ENCODE assay signal across 18 cellular contexts in genomic region chr3:36957072-36957471, GRCh38. TPM values are rescaled to one million over a fixed set of nuclear protein-coding genes. Genes with fewer than 3 reads are reported as not detected.
DNase-seq lines count a peak whose midpoint lies in the region; TF ChIP-seq lines count a peak whose summit lies in the region.
"Had no signal": no experiment of that assay in that cellular context is flagged by ENCODE, and none has a peak within 500 bp of the region (broad histone marks: within the 10 kb centered on the region; RNA-seq: fewer than 3 reads in every experiment).

No MANE protein-coding gene starts in this region.

- no peaks in the 10 kb centered on the region for H4K20me1 ChIP-seq in OCI-LY3 (ENCODE audit: insufficient read depth, low read length)

- no peaks in the 10 kb centered on the region for H3K9me3 Mint-ChIP-seq in endodermal cell
- H3K9me3 Mint-ChIP-seq: activated T-cell treated with anti-CD3 and anti-CD28 coated beads, Interleukin-2, amount 50 U/mL, for 24 hours had no signal

- H3K4me3 Mint-ChIP-seq in endodermal cell: no peak overlapping the region
- H3K4me3 Mint-ChIP-seq: activated naive CD8-positive, alpha-beta T cell; activated T-cell treated with anti-CD3 and anti-CD28 coated beads, Interleukin-2, amount 50 U/mL, for 24 hours had no signal

- H3K9me3 ChIP-seq in BE2C (no peaks in the 10 kb centered on the region), OCI-LY3 (ENCODE audit: insufficient read depth, low read length) (no peaks in the 10 kb centered on the region), endodermal cell (ENCODE audit: control insufficient read depth, low read length) (no peaks in the 10 kb centered on the region)
- H3K9me3 ChIP-seq: body of pancreas, SJSA1, suprapubic skin had no signal

- no peak for DNase-seq in BE2C
- DNase-seq in endodermal cell: peak; percentile 80
- DNase-seq in DMS 273 treated with DMSO at 0.1 percent for 48 hours (lab: John Stamatoyannopoulos, UW): no peak
- DNase-seq in CD1c-positive myeloid dendritic cell (ENCODE audit: extremely low spot score): no peak
- DNase-seq in NOMO-1 (lab: John Stamatoyannopoulos, UW; ENCODE audit: unreplicated experiment in 2 of 2): no peak
- no peak for DNase-seq in NCI-H187 (lab: John Stamatoyannopoulos, UW)
- DNase-seq: activated CD4-positive, alpha-beta T cell treated with anti-CD3 and anti-CD28 coated beads, Interleukin-2, amount 50 U/mL, for 4 hours; activated T-cell treated with anti-CD3 and anti-CD28 coated beads, Interleukin-2, amount 50 U/mL, for 24 hours; body of pancreas; DMS79; GM23248; NCI-H187 treated with DMSO at 0.1 percent for 48 hours; right cardiac atrium had no signal

- no peaks in the 10 kb centered on the region for H3K36me3 Mint-ChIP-seq in endodermal cell (ENCODE audit: low read depth)
- H3K36me3 Mint-ChIP-seq: activated naive CD8-positive, alpha-beta T cell had no signal

- 88% methylated on average over 1 of the region's 1 CpG; no CpG with 5 or more reads in 1 of the 2 experiments for WGBS in endodermal cell (ENCODE audit: insufficient coverage in 1 of 2, insufficient read length in 1 of 2), 2 experiments

- no peak overlapping the region for H3K4me2 ChIP-seq in OCI-LY3 (ENCODE audit: low read length)

- no peaks in the 10 kb centered on the region for H3K36me3 ChIP-seq in BE2C
- no peaks in the 10 kb centered on the region for H3K36me3 ChIP-seq in OCI-LY3 (replicated peaks; ENCODE audit: low read depth, low read length)
- H3K36me3 ChIP-seq in endodermal cell (ENCODE audit: control insufficient read depth, insufficient read depth, low read length): no peaks in the 10 kb centered on the region
- H3K36me3 ChIP-seq: SJSA1, suprapubic skin had no signal

- H3K27me3 ChIP-seq in BE2C (no peaks in the 10 kb centered on the region), OCI-LY3 (ENCODE audit: low read depth, low read length) (no peaks in the 10 kb centered on the region), endodermal cell (ENCODE audit: control insufficient read depth, insufficient read depth, low read length, poor library complexity, severe bottlenecking) (no peaks in the 10 kb centered on the region)
- H3K27me3 ChIP-seq: body of pancreas, SJSA1, suprapubic skin had no signal

- H3K27me3 Mint-ChIP-seq in endodermal cell (ENCODE audit: insufficient read depth): no peaks in the 10 kb centered on the region
- H3K27me3 Mint-ChIP-seq: activated naive CD8-positive, alpha-beta T cell; activated T-cell treated with anti-CD3 and anti-CD28 coated beads, Interleukin-2, amount 50 U/mL, for 24 hours had no signal

- H3K4me1 ChIP-seq in BE2C: peaks cover 9% of the 10 kb centered on the region; the same call in 1 of the 2 replicates
- peaks cover 37% of the 10 kb centered on the region for H3K4me1 ChIP-seq in OCI-LY3 (ENCODE audit: low read length)
- no peaks in the 10 kb centered on the region for H3K4me1 ChIP-seq in endodermal cell (ENCODE audit: control insufficient read depth, insufficient read depth, low read length)
- H3K4me1 ChIP-seq: body of pancreas had no signal

- 0 out of 2 replicates have a peak, but pooled peaks have one; percentile 10 for TF ChIP-seq CTCF in BE2C (IDR thresholded peaks at IDR 0.05; ENCODE audit: low read depth, low read length)
- peak; percentile 41 for TF ChIP-seq CTCF in GM12873 (IDR thresholded peaks at IDR 0.05; ENCODE audit: insufficient read depth, low read depth, low read length, missing control alignments)
- peak; percentile 77 for TF ChIP-seq CTCF in OCI-LY3 (IDR thresholded peaks at IDR 0.05; ENCODE audit: low read depth, low read length)
- peak; percentile 65 for TF ChIP-seq CTCF in endodermal cell (conservative IDR thresholded peaks at IDR 0.05)

- no peak overlapping the region for H3K27ac Mint-ChIP-seq in endodermal cell
- H3K27ac Mint-ChIP-seq: activated T-cell treated with anti-CD3 and anti-CD28 coated beads, Interleukin-2, amount 50 U/mL, for 24 hours had no signal

- no peaks in the 10 kb centered on the region for H3K79me2 ChIP-seq in OCI-LY3 (ENCODE audit: low read length)

- H3K4me3 ChIP-seq in BE2C (ENCODE audit: low read depth, low read length): no peak overlapping the region
- H3K4me3 ChIP-seq in OCI-LY3 (ENCODE audit: low read length): no peak overlapping the region
- H3K4me3 ChIP-seq in endodermal cell (ENCODE audit: low read length): no peak overlapping the region
- H3K4me3 ChIP-seq: body of pancreas, GM23248, SJSA1, suprapubic skin had no signal

- no peak overlapping the region for H3K9ac ChIP-seq in OCI-LY3 (ENCODE audit: low read length)
- no peak overlapping the region for H3K9ac ChIP-seq in endodermal cell (ENCODE audit: extremely low read depth, low read length, poor library complexity, severe bottlenecking)
- H3K9ac ChIP-seq: GM23248 had no signal

- H3K4me1 Mint-ChIP-seq in endodermal cell: peaks cover 4% of the 10 kb centered on the region

- H3K27ac ChIP-seq in OCI-LY3 (ENCODE audit: low read length) (no peak overlapping the region), endodermal cell (ENCODE audit: low read depth, low read length) (no peak overlapping the region)
- H3K27ac ChIP-seq: body of pancreas, GM23248, SJSA1, suprapubic skin had no signal

- H2AFZ ChIP-seq in OCI-LY3 (ENCODE audit: low read depth, low read length): no peak overlapping the region
- H2AFZ ChIP-seq: GM23248 had no signal

RNA-seq across cellular contexts. Expression of gene TRANK1, which starts 12.2 kb away (rescaled TPM):
- polyA plus RNA-seq in BE2C (2012; ENCODE audit: insufficient read depth, insufficient read length, low read depth): 1.0 TPM
- 10 to 100 TPM in 1 of 2 donors, 1 to 10 TPM in 1; 9.0 to 20.1 TPM for total RNA-seq in endodermal cell
- 4.8 TPM for polyA plus RNA-seq in endodermal cell (2013, experiment 1 of 2)
- 4.1 TPM for polyA plus RNA-seq in endodermal cell (2013, experiment 2 of 2)

RNA-seq across cellular contexts. Expression of gene EPM2AIP1, which starts 35.9 kb away (rescaled TPM):
- 11.5 TPM for polyA plus RNA-seq in BE2C (2012; ENCODE audit: insufficient read depth, insufficient read length, low read depth)
- total RNA-seq in endodermal cell: 10 to 100 TPM; 15.7 to 19.5 TPM
- 23.2 TPM for polyA plus RNA-seq in endodermal cell (2013, experiment 1 of 2)
- polyA plus RNA-seq in endodermal cell (2013, experiment 2 of 2): 23.4 TPM

RNA-seq across cellular contexts. Expression of gene MLH1, which starts 36.2 kb away (rescaled TPM):
- polyA plus RNA-seq in BE2C (2012; ENCODE audit: insufficient read depth, insufficient read length, low read depth): 17.8 TPM
- total RNA-seq in endodermal cell: 10 to 100 TPM; 36.4 to 47.0 TPM
- polyA plus RNA-seq in endodermal cell (2013, experiment 1 of 2): 60.7 TPM
- 55.1 TPM for polyA plus RNA-seq in endodermal cell (2013, experiment 2 of 2)

Comparison
In these comparisons a context has a peak if more than half of its experiments do, and no peak if none do; other contexts are left out.
1. CTCF ChIP-seq: peak in every context shown above with its lines; median percentile 77 in OCI-LY3; 65 in endodermal cell; 41 in GM12873; 10 in BE2C.